Comparison of ENCODE assay signal across 19 cellular contexts in the genomic region with DNA sequence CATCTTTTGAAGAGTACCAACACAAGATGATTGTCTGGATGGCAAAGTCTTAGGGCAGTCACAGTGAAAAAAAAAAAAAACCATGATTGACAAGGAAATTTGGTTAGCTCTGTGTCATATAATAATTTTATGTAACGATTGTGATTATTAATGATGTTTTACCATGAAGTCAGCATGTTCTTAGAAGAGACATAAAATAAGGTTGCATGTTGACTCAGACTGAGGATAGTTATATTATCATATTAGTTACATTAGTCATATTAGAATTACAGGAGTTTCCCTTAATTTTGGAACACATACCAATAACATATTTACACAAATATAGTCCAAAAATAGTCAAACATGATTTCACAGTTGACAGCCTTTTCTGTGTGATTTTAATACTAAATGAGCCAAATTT.
"Had no signal": no experiment of that assay in that cellular context is flagged by ENCODE, and none has a peak within 500 bp of the region (broad histone marks: within the 10 kb centered on the region; RNA-seq: fewer than 3 reads in every experiment).

No MANE protein-coding gene starts in this region.

- DNase-seq: cortex of kidney; effector memory CD4-positive, alpha-beta T cell; foreskin melanocyte; head of caudate nucleus; kidney glomerular epithelial cell; naive thymus-derived CD4-positive, alpha-beta T cell; nephron progenitor cell; psoas muscle; stimulated activated CD4-positive, alpha-beta T cell treated with anti-CD3 and anti-CD28 coated beads, Interleukin-12 subunit alpha, Interleukin-12 subunit beta, amount 100 ng/mL, for 4 hours; stimulated activated naive CD4-positive, alpha-beta T cell treated with Interleukin-2 at 50 U/mL for 16 hours; thyroid gland; uterus had no signal

- ATAC-seq: naive thymus-derived CD4-positive, alpha-beta T cell; psoas muscle; sciatic nerve had no signal

- H3K4me3 Mint-ChIP-seq: central memory CD8-positive, alpha-beta T cell; naive thymus-derived CD4-positive, alpha-beta T cell; nephron progenitor cell had no signal

- H3K27me3 Mint-ChIP-seq: central memory CD8-positive, alpha-beta T cell; naive thymus-derived CD4-positive, alpha-beta T cell; type B pancreatic cell had no signal

- H3K4me3 ChIP-seq: hepatocyte, psoas muscle, skin epidermis, suprapubic skin, thyroid gland, uterus had no signal

- H3K27ac Mint-ChIP-seq: nephron progenitor cell had no signal

- FAIRE-seq: endothelial cell of umbilical vein had no signal

- H3K9me3 Mint-ChIP-seq: central memory CD8-positive, alpha-beta T cell had no signal
